ENCODE assay signal across 37 cellular contexts in the genomic region with DNA sequence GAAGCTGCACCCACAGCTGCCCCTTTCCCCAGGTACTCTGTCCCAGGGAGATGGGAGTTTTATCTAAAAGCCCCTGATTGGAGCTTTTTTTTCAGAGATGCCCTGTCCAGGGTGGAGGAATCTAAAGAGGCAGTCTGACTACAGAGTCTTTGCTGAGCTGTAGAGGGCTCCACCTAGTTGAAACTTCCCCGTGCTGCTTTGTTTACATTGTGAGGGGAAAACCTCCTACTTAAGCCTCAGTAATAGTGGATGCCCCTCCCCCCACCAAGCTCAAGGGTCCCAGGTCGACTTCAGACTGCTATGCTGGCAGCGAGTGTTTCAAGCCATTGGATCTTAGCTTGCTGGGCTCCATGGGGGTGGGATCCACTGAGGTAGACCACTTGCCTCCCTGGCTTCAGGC.
"Had no signal": no experiment of that assay in that cellular context is flagged by ENCODE, and none has a peak within 500 bp of the region (broad histone marks: within the 10 kb centered on the region; RNA-seq: fewer than 3 reads in every experiment).

No MANE protein-coding gene starts in this region.

- H3K36me3 ChIP-seq: ascending aorta, cardiac muscle cell, Peyer's patch, SJSA1 had no signal

- H3K36me3 Mint-ChIP-seq: activated CD8-positive, alpha-beta memory T cell treated with anti-CD3 and anti-CD28 coated beads, Interleukin-2, amount 10 ng/mL, durations not matched to agents 7 days and 5 days; activated naive CD4-positive, alpha-beta T cell treated with anti-CD3 and anti-CD28 coated beads, Interleukin-2, amount 10 ng/mL, durations not matched to agents 7 days and 5 days; activated naive CD8-positive, alpha-beta T cell had no signal

- H3K4me1 ChIP-seq: ascending aorta, Peyer's patch, SJSA1 had no signal

- H3K27ac Mint-ChIP-seq: activated CD4-positive, alpha-beta memory T cell treated with anti-CD3 and anti-CD28 coated beads, Interleukin-2, amount 10 ng/mL, durations not matched to agents 7 days and 5 days; activated CD8-positive, alpha-beta memory T cell treated with anti-CD3 and anti-CD28 coated beads, Interleukin-2, amount 10 ng/mL, durations not matched to agents 7 days and 5 days; activated naive CD4-positive, alpha-beta T cell treated with anti-CD3 and anti-CD28 coated beads, Interleukin-2, amount 10 ng/mL, durations not matched to agents 7 days and 5 days; activated naive CD8-positive, alpha-beta T cell; activated naive CD8-positive, alpha-beta T cell treated with anti-CD3 and anti-CD28 coated beads, Interleukin-2, amount 50 U/mL, for 24 hours; T-helper 1 cell treated with Interleukin-12 subunit alpha and Interleukin-12 subunit beta and Interleukin-4 antibody, amounts not matched to agents 30 μg/mL and 1 μg/mL, for 36 hours; T-helper 2 cell treated with Interferon-gamma antibody and Interleukin-4, amounts not matched to agents 5 μg/mL and 100 μg/mL, for 36 hours had no signal

- H3K27ac ChIP-seq: ascending aorta, cardiac muscle cell, KMS-11, Peyer's patch, SJSA1, VCaP had no signal

- H3K27me3 Mint-ChIP-seq: activated CD4-positive, alpha-beta memory T cell treated with anti-CD3 and anti-CD28 coated beads, Interleukin-2, amount 10 ng/mL, durations not matched to agents 7 days and 5 days; activated CD8-positive, alpha-beta memory T cell treated with anti-CD3 and anti-CD28 coated beads, Interleukin-2, amount 10 ng/mL, durations not matched to agents 7 days and 5 days; activated naive CD4-positive, alpha-beta T cell treated with anti-CD3 and anti-CD28 coated beads, Interleukin-2, amount 10 ng/mL, durations not matched to agents 7 days and 5 days; activated naive CD8-positive, alpha-beta T cell; activated naive CD8-positive, alpha-beta T cell treated with anti-CD3 and anti-CD28 coated beads, Interleukin-2, amount 50 U/mL, for 24 hours; central memory CD8-positive, alpha-beta T cell had no signal

- ATAC-seq: activated CD8-positive, alpha-beta memory T cell treated with anti-CD3 and anti-CD28 coated beads, Interleukin-2, amount 10 ng/mL, durations not matched to agents 7 days and 5 days; activated naive CD8-positive, alpha-beta T cell treated with anti-CD3 and anti-CD28 coated beads, Interleukin-2, amount 50 U/mL, for 24 hours; PC-3 had no signal

- H3K4me3 Mint-ChIP-seq: activated CD4-positive, alpha-beta memory T cell treated with anti-CD3 and anti-CD28 coated beads, Interleukin-2, amount 10 ng/mL, durations not matched to agents 7 days and 5 days; activated CD8-positive, alpha-beta memory T cell treated with anti-CD3 and anti-CD28 coated beads, Interleukin-2, amount 10 ng/mL, durations not matched to agents 7 days and 5 days; activated naive CD4-positive, alpha-beta T cell treated with anti-CD3 and anti-CD28 coated beads, Interleukin-2, amount 10 ng/mL, durations not matched to agents 7 days and 5 days; activated naive CD8-positive, alpha-beta T cell; activated naive CD8-positive, alpha-beta T cell treated with anti-CD3 and anti-CD28 coated beads, Interleukin-2, amount 50 U/mL, for 24 hours; central memory CD8-positive, alpha-beta T cell; T-helper 1 cell treated with Interleukin-12 subunit alpha and Interleukin-12 subunit beta and Interleukin-4 antibody, amounts not matched to agents 30 μg/mL and 1 μg/mL, for 36 hours; T-helper 2 cell treated with Interferon-gamma antibody and Interleukin-4, amounts not matched to agents 5 μg/mL and 100 μg/mL, for 36 hours had no signal

- H3K9me3 ChIP-seq: ascending aorta, Peyer's patch, SJSA1, SK-N-SH had no signal

- H3K4me1 Mint-ChIP-seq: activated CD4-positive, alpha-beta memory T cell treated with anti-CD3 and anti-CD28 coated beads, Interleukin-2, amount 10 ng/mL, durations not matched to agents 7 days and 5 days; activated CD8-positive, alpha-beta memory T cell treated with anti-CD3 and anti-CD28 coated beads, Interleukin-2, amount 10 ng/mL, durations not matched to agents 7 days and 5 days; activated naive CD4-positive, alpha-beta T cell treated with anti-CD3 and anti-CD28 coated beads, Interleukin-2, amount 10 ng/mL, durations not matched to agents 7 days and 5 days; activated naive CD8-positive, alpha-beta T cell treated with anti-CD3 and anti-CD28 coated beads, Interleukin-2, amount 50 U/mL, for 24 hours; central memory CD8-positive, alpha-beta T cell had no signal

- H3K4me3 ChIP-seq: ascending aorta, cardiac muscle cell, Peyer's patch, SJSA1 had no signal

- H3K9ac ChIP-seq: KMS-11, SK-N-SH had no signal

- DNase-seq: activated CD4-positive, alpha-beta memory T cell treated with anti-CD3 and anti-CD28 coated beads, Interleukin-2, amount 10 ng/mL, durations not matched to agents 7 days and 5 days; activated CD4-positive, alpha-beta T cell treated with anti-CD3 and anti-CD28 coated beads for 1 hour; activated CD4-positive, alpha-beta T cell treated with anti-CD3 and anti-CD28 coated beads for 48 hours; activated CD4-positive, CD25-positive, alpha-beta regulatory T cell; activated CD8-positive, alpha-beta memory T cell treated with anti-CD3 and anti-CD28 coated beads for 24 hours; activated CD8-positive, alpha-beta memory T cell treated with anti-CD3 and anti-CD28 coated beads, Interleukin-2, amount 10 ng/mL, durations not matched to agents 7 days and 5 days; activated CD8-positive, alpha-beta memory T cell treated with anti-CD3 and anti-CD28 coated beads, Interleukin-2, amount 50 U/mL, for 48 hours; activated effector memory CD4-positive, alpha-beta T cell treated with Interleukin-2 at 50 U/mL for 16 hours; activated naive CD4-positive, alpha-beta T cell treated with anti-CD3 and anti-CD28 coated beads, Interleukin-2, amount 10 ng/mL, durations not matched to agents 7 days and 5 days; activated naive CD8-positive, alpha-beta T cell treated with anti-CD3 and anti-CD28 coated beads, Interleukin-2, amount 50 U/mL, for 24 hours; activated T-cell treated with anti-CD3 and anti-CD28 coated beads, Interleukin-2, amount 50 U/mL, for 48 hours; MM.1S; NCI-H1092 treated with DMSO at 0.1 percent for 48 hours; NCI-H1417; NCI-H146; NCI-H187 treated with DMSO at 0.1 percent for 48 hours; NCI-H2081; NCI-H2171 treated with DMSO at 0.1 percent for 48 hours; NCI-H2227 treated with DMSO at 0.1 percent for 48 hours; NCI-H446; NCI-H510A treated with DMSO at 0.1 percent for 48 hours; NCI-H526 treated with DMSO at 0.1 percent for 48 hours; NCI-H774; PC-3; Peyer's patch; RPMI8226; SHP77 treated with DMSO at 0.1 percent for 48 hours; SK-N-SH had no signal

- H3K27me3 ChIP-seq: ascending aorta, cardiac muscle cell, Peyer's patch, SJSA1 had no signal
